ENCODE assay signal across 20 cellular contexts in the genomic region with DNA sequence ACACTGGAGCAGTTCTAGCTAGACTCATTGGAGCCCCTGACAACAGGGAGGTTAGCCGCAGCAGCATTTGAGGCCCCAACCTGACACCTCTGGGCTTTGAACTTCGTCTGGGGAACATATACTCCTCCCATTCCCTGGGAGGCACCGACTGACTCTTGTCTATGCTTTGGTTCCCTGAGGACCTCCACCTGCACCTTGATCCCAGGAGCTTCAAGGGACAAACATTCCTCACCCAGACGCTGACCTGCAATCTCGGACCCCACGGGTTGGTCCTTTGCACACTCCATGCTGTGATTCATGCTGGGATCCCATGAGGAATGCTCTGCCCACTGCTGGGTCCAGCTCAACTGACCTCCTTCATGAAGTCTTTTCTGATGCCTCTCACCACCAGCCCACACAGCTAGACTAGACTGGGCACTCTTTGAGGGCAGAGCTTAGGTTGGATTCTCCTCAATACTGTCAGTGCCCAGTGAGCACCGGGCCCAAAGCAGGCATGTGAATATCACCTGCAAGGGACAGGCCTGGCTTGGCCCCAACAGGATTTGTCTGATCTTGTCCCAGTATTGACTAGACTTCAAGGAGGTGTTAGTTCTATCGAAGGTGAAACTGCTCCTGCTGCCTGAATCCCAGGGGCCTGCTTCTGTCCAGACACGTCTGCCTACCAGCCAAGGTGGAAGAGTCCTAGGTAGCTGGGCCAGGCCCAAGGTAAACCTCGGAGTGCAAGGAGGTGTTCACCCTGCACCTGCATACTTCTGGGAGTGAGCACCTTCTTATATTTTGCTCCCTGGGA. TPM values are rescaled to one million over a fixed set of nuclear protein-coding genes. Genes with fewer than 3 reads are reported as not detected.
DNase-seq lines count a peak whose midpoint lies in the region; ATAC-seq and TF ChIP-seq lines count a peak whose summit lies in the region.
"Had no signal": no experiment of that assay in that cellular context is flagged by ENCODE, and none has a peak within 500 bp of the region (broad histone marks: within the 10 kb centered on the region; RNA-seq: fewer than 3 reads in every experiment).

No MANE protein-coding gene starts in this region.

- H3K36me3 ChIP-seq in esophagus (ENCODE audit: control insufficient read depth in 2 of 2, insufficient read depth in 2 of 2, low read length in 1 of 2) (no peaks in the 10 kb centered on the region), osteoblast (ENCODE audit: insufficient read depth, low read length) (no peaks in the 10 kb centered on the region), PC-9 (ENCODE audit: low read depth) (no peaks in the 10 kb centered on the region)
- H3K36me3 ChIP-seq: BLaER1 had no signal

- H3K4me3 ChIP-seq in esophagus (ENCODE audit: low read depth in 1 of 2, low read length in 2 of 2): no peak overlapping the region
- no peak overlapping the region for H3K4me3 ChIP-seq in osteoblast (ENCODE audit: insufficient read depth, low read length)
- no peak overlapping the region for H3K4me3 ChIP-seq in PC-9
- H3K4me3 ChIP-seq: BLaER1, GM23248 had no signal

- no peak overlapping the region for H3K4me2 ChIP-seq in osteoblast (ENCODE audit: insufficient read depth, low read length)
- no peak overlapping the region for H3K4me2 ChIP-seq in PC-9
- H3K4me2 ChIP-seq: BLaER1 had no signal

- H3K9me3 ChIP-seq in esophagus (ENCODE audit: control insufficient read depth in 2 of 2, insufficient read depth in 1 of 2, low read depth in 1 of 2, low read length in 1 of 2) (peaks cover 0 to 3% of the 10 kb centered on the region in 2 donors), osteoblast (ENCODE audit: low read depth, low read length) (no peaks in the 10 kb centered on the region), PC-9 (ENCODE audit: insufficient read depth, low read depth) (no peaks in the 10 kb centered on the region)
- H3K9me3 ChIP-seq: BLaER1 had no signal

- H3K9me2 ChIP-seq in PC-9 (ENCODE audit: insufficient read depth): no peaks in the 10 kb centered on the region

- 69 to 70% methylated on average over 10 of the region's 10 CpGs for WGBS in esophagus, 2 donors

- peaks cover 4 to 13% of the 10 kb centered on the region in 2 donors for H3K4me1 ChIP-seq in esophagus (ENCODE audit: control insufficient read depth in 2 of 2, insufficient read depth in 2 of 2, low read length in 1 of 2)
- H3K4me1 ChIP-seq in osteoblast (ENCODE audit: insufficient read depth, low read length): no peaks in the 10 kb centered on the region
- no peaks in the 10 kb centered on the region for H3K4me1 ChIP-seq in PC-9 (replicated peaks; ENCODE audit: insufficient read depth)

- H3K79me2 ChIP-seq in osteoblast (ENCODE audit: insufficient read depth, low read length) (no peaks in the 10 kb centered on the region), PC-9 (ENCODE audit: low read depth) (no peaks in the 10 kb centered on the region)

- intact Hi-C loops in PC-9 (cut with micrococcal nuclease; ENCODE audit: unreplicated experiment): no loop called here

- no peaks in the 10 kb centered on the region for H3F3A ChIP-seq in PC-9 (ENCODE audit: insufficient read depth, low read depth)

- POLR2A ChIA-PET in PC-9 (lab: Charles Lee; ENCODE audit: unreplicated experiment): interaction anchor here (0.5 kb wide), 1 partner anchor 361 kb away, joined by 4 read pairs; no protein-coding TSS in a partner anchor

- BruUV-seq in PC-9 (replicated peaks; lab: Mats Ljungman, UMichigan): no TSS peak

- no peak for ATAC-seq in HG03280 (IDR thresholded peaks at IDR 0.05; ENCODE audit: unreplicated experiment)
- ATAC-seq in HG02852 (IDR thresholded peaks at IDR 0.05; ENCODE audit: unreplicated experiment): no peak

- H3K27me3 ChIP-seq in esophagus (ENCODE audit: control insufficient read depth in 1 of 2, insufficient read depth in 2 of 2, low read length in 2 of 2) (no peaks in the 10 kb centered on the region), osteoblast (ENCODE audit: insufficient read depth, low read length) (peaks cover 12% of the 10 kb centered on the region), PC-9 (ENCODE audit: insufficient read depth, low read depth) (peaks cover 70% of the 10 kb centered on the region)
- H3K27me3 ChIP-seq: BLaER1 had no signal

- H4K20me1 ChIP-seq in osteoblast (ENCODE audit: insufficient read depth, low read length): no peaks in the 10 kb centered on the region
- H4K20me1 ChIP-seq in PC-9 (ENCODE audit: insufficient read depth): no peaks in the 10 kb centered on the region
- H4K20me1 ChIP-seq: BLaER1 had no signal

- CTCF ChIA-PET in PC-9 (lab: Charles Lee): interaction anchor here (0.6 to 0.7 kb wide), 2 partner anchors 19 to 136 kb away, joined by 4 to 10 read pairs; no protein-coding TSS in a partner anchor

- DNase-seq in activated CD8-positive, alpha-beta memory T cell treated with anti-CD3 and anti-CD28 coated beads for 24 hours: peak; percentile 44
- no peak for DNase-seq in activated CD8-positive, alpha-beta memory T cell treated with anti-CD3 and anti-CD28 coated beads, Interleukin-2, amount 50 U/mL, for 48 hours
- DNase-seq in osteoblast (ENCODE audit: insufficient read length, low spot score, missing footprints) (peak; percentile 25), PC-9 (no peak), D341Med (ENCODE audit: low spot score) (no peak)
- DNase-seq: CD8-positive, alpha-beta memory T cell; DND-41; GM23248; HCEC 1CT; KBM-7; NCI-H1048; NCI-H1436 treated with DMSO at 0.1 percent for 48 hours; NCI-H2029 treated with DMSO at 0.1 percent for 48 hours; NCI-H2227 treated with DMSO at 0.1 percent for 48 hours; NCI-H524; SHP77 treated with DMSO at 0.1 percent for 48 hours had no signal

- TF ChIP-seq CTCF in osteoblast (IDR thresholded peaks at IDR 0.05; ENCODE audit: extremely low read depth, low read depth, low read length) (no peak), PC-9 (conservative IDR thresholded peaks at IDR 0.05) (no peak)

- H2AFZ ChIP-seq in osteoblast (ENCODE audit: low read length) (no peak overlapping the region), PC-9 (no peak overlapping the region)
- H2AFZ ChIP-seq: GM23248 had no signal

- peak overlapping the region; percentile 1 for H3K27ac ChIP-seq in esophagus (ENCODE audit: low read depth in 2 of 2, low read length in 1 of 2)
- H3K27ac ChIP-seq in osteoblast (ENCODE audit: low read depth, low read length): no peak overlapping the region
- no peak overlapping the region for H3K27ac ChIP-seq in PC-9
- H3K27ac ChIP-seq: BLaER1, GM23248 had no signal

RNA-seq across cellular contexts. Expression of a gene that starts 51.8 kb away (rescaled TPM):
- polyA plus RNA-seq in esophagus: 1 to 10 TPM; 4.8 to 5.0 TPM
- total RNA-seq in osteoblast (17.7 and 18.1 TPM in 2 replicates), PC-9 (2021) (12.1 and 18.4 TPM in 2 replicates)

Comparison
In these comparisons a context has a peak if more than half of its experiments do, and no peak if none do; other contexts are left out.
1. DNase-seq: peak in activated CD8-positive, alpha-beta memory T cell treated with anti-CD3 and anti-CD28 coated beads for 24 hours (single experiment) and osteoblast (single experiment); none in activated CD8-positive, alpha-beta memory T cell treated with anti-CD3 and anti-CD28 coated beads, Interleukin-2, amount 50 U/mL, for 48 hours (single experiment), PC-9 (0 of 2) and D341Med (single experiment).
2. H3K27ac ChIP-seq: peak in esophagus (2 of 2); none in osteoblast (single experiment) and PC-9 (single experiment).